ENCODE assay signal across 15 cellular contexts in genomic region chr6:53107091-53107490, GRCh38. TPM values are rescaled to one million over a fixed set of nuclear protein-coding genes. Genes with fewer than 3 reads are reported as not detected.
A peak's percentile ranks its signal among the peaks of the same experiment; 100 is the strongest.
DNase-seq lines count a peak whose midpoint lies in the region; ATAC-seq and TF ChIP-seq lines count a peak whose summit lies in the region.
"Had no signal": no experiment of that assay in that cellular context is flagged by ENCODE, and none has a peak within 500 bp of the region (broad histone marks: within the 10 kb centered on the region; RNA-seq: fewer than 3 reads in every experiment).

No MANE protein-coding gene starts in this region.

- H3K4me2 ChIP-seq in mesenchymal stem cell (ENCODE audit: low read length, poor library complexity, severe bottlenecking) = no peak overlapping the region

- no peak overlapping the region for H2BK120ac ChIP-seq in mesenchymal stem cell (ENCODE audit: low read depth, low read length)

- no peak overlapping the region for H3K4me3 ChIP-seq in mesenchymal stem cell (ENCODE audit: insufficient read depth in 1 of 2, low read depth in 1 of 2, low read length in 2 of 2)
- H3K4me3 ChIP-seq: left ventricle myocardium inferior, testis had no signal

- intact Hi-C loops in Calu3 (cut with micrococcal nuclease; ENCODE audit: unreplicated experiment) = no loop called here

- no peak overlapping the region for H3K27ac Mint-ChIP-seq in Calu3 (ENCODE audit: unreplicated experiment)
- H3K27ac Mint-ChIP-seq in chondrocyte (ENCODE audit: unreplicated experiment) = peak overlapping the region; percentile 19
- H3K27ac Mint-ChIP-seq in activated naive CD8-positive, alpha-beta T cell treated with anti-CD3 and anti-CD28 coated beads for 36 hours = no peak overlapping the region
- H3K27ac Mint-ChIP-seq: natural killer cell had no signal

- H2BK5ac ChIP-seq in mesenchymal stem cell (ENCODE audit: low read depth, low read length, poor library complexity, severe bottlenecking) = no peak overlapping the region

- no peaks in the 10 kb centered on the region for H3K9me3 ChIP-seq in mesenchymal stem cell (ENCODE audit: control insufficient read depth, low read length)
- H3K9me3 ChIP-seq: left ventricle myocardium inferior, testis had no signal

- CTCF ChIA-PET in Calu3 (lab: Charles Lee) = interaction anchor here (1.4 kb wide), 1 partner anchor 22 kb away, joined by 10 read pairs; no protein-coding TSS in a partner anchor

- H3K4me3 Mint-ChIP-seq in Calu3 (ENCODE audit: low read depth, unreplicated experiment) (no peak overlapping the region), chondrocyte (ENCODE audit: unreplicated experiment) (no peak overlapping the region)
- no peak overlapping the region for H3K4me3 Mint-ChIP-seq in activated naive CD8-positive, alpha-beta T cell treated with anti-CD3 and anti-CD28 coated beads for 36 hours
- H3K4me3 Mint-ChIP-seq: natural killer cell had no signal

- no peak overlapping the region for H4K91ac ChIP-seq in mesenchymal stem cell (ENCODE audit: low read length)

- peaks cover 3% of the 10 kb centered on the region for H3K4me1 ChIP-seq in mesenchymal stem cell (ENCODE audit: control insufficient read depth, insufficient read depth, low read depth, low read length)
- H3K4me1 ChIP-seq: left ventricle myocardium inferior had no signal

- no peak overlapping the region for H3K9ac ChIP-seq in mesenchymal stem cell (ENCODE audit: low read length)

- no peak overlapping the region for H4K8ac ChIP-seq in mesenchymal stem cell (ENCODE audit: low read length)

- WGBS in mesenchymal stem cell = 99% methylated on average over 4 of the region's 4 CpGs

- H3K23ac ChIP-seq in mesenchymal stem cell (ENCODE audit: low read length in 2 of 2) = no peak overlapping the region

- no peak overlapping the region for H3K14ac ChIP-seq in mesenchymal stem cell (ENCODE audit: low read length in 2 of 2)

- no peak overlapping the region for H2AFZ ChIP-seq in mesenchymal stem cell (ENCODE audit: low read depth, low read length)

- peaks cover 47% of the 10 kb centered on the region for H3K4me1 Mint-ChIP-seq in Calu3 (ENCODE audit: low read depth, unreplicated experiment)
- peaks cover 5% of the 10 kb centered on the region for H3K4me1 Mint-ChIP-seq in chondrocyte (ENCODE audit: low read depth)
- H3K4me1 Mint-ChIP-seq in activated naive CD8-positive, alpha-beta T cell treated with anti-CD3 and anti-CD28 coated beads for 36 hours = peaks cover 5% of the 10 kb centered on the region
- H3K4me1 Mint-ChIP-seq: natural killer cell had no signal

- H3K27me3 Mint-ChIP-seq in Calu3 (ENCODE audit: unreplicated experiment) (no peaks in the 10 kb centered on the region), chondrocyte (ENCODE audit: low read depth) (no peaks in the 10 kb centered on the region)
- no peaks in the 10 kb centered on the region for H3K27me3 Mint-ChIP-seq in activated naive CD8-positive, alpha-beta T cell treated with anti-CD3 and anti-CD28 coated beads for 36 hours

- no peak overlapping the region for H3K4ac ChIP-seq in mesenchymal stem cell (ENCODE audit: low read depth in 1 of 2, low read length in 2 of 2)

- no peaks in the 10 kb centered on the region for H3K9me3 Mint-ChIP-seq in Calu3 (ENCODE audit: low read depth, unreplicated experiment)
- H3K9me3 Mint-ChIP-seq in chondrocyte (ENCODE audit: low read depth) = no peaks in the 10 kb centered on the region
- H3K9me3 Mint-ChIP-seq in activated naive CD8-positive, alpha-beta T cell treated with anti-CD3 and anti-CD28 coated beads for 36 hours = no peaks in the 10 kb centered on the region
- H3K9me3 Mint-ChIP-seq: natural killer cell had no signal

- no peaks in the 10 kb centered on the region for H3K79me1 ChIP-seq in mesenchymal stem cell (replicated peaks; ENCODE audit: low read length, poor library complexity, severe bottlenecking)

- H2BK12ac ChIP-seq in mesenchymal stem cell (ENCODE audit: low read length in 2 of 2) = no peak overlapping the region

- H3K18ac ChIP-seq in mesenchymal stem cell (ENCODE audit: low read depth in 1 of 2, low read length in 2 of 2) = no peak overlapping the region

- peak overlapping the region; percentile 82 for H3K27ac ChIP-seq in mesenchymal stem cell (ENCODE audit: low read length, poor library complexity, severe bottlenecking)

- peak; percentile 30 for DNase-seq in Calu3
- peak; percentile 75 for DNase-seq in LHCN-M2 (ENCODE audit: low read depth)
- no peak for DNase-seq in chondrocyte (ENCODE audit: low spot score)
- no peak for DNase-seq in mesenchymal stem cell
- no peak for DNase-seq in activated CD8-positive, alpha-beta memory T cell treated with anti-CD3 and anti-CD28 coated beads, Interleukin-2, amount 50 U/mL, for 48 hours
- DNase-seq in activated naive CD8-positive, alpha-beta T cell treated with anti-CD3 and anti-CD28 coated beads for 36 hours = no peak
- no peak for DNase-seq in activated naive CD4-positive, alpha-beta T cell treated with Interleukin-2 at 50 U/mL for 16 hours
- DNase-seq: activated naive CD4-positive, alpha-beta T cell; hypothalamus; left ventricle myocardium inferior; natural killer cell; testis had no signal

- H3K36me3 ChIP-seq in mesenchymal stem cell (ENCODE audit: control insufficient read depth in 1 of 2, insufficient read depth in 2 of 2, low read depth in 1 of 2, low read length in 2 of 2) = peaks cover 0 to 18% of the 10 kb centered on the region in 2 experiments

- no peak for ATAC-seq in GM19395 (IDR thresholded peaks at IDR 0.05; ENCODE audit: unreplicated experiment)
- ATAC-seq: natural killer cell had no signal

- BruUV-seq in Calu3 (replicated peaks; lab: Mats Ljungman, UMichigan) = no TSS peak

- no peak overlapping the region for H2AK5ac ChIP-seq in mesenchymal stem cell (ENCODE audit: low read length, severe bottlenecking)

- H2BK15ac ChIP-seq in mesenchymal stem cell (ENCODE audit: low read depth, poor library complexity, severe bottlenecking) = no peak overlapping the region

- no peaks in the 10 kb centered on the region for H3K27me3 ChIP-seq in mesenchymal stem cell (ENCODE audit: control insufficient read depth in 1 of 2, insufficient read depth in 1 of 2, low read length in 2 of 2)
- H3K27me3 ChIP-seq: testis had no signal

- H3K36me3 Mint-ChIP-seq in Calu3 (ENCODE audit: insufficient read depth, unreplicated experiment) (peaks cover 4% of the 10 kb centered on the region), chondrocyte (ENCODE audit: low read depth) (peaks cover 4% of the 10 kb centered on the region)
- H3K36me3 Mint-ChIP-seq in activated naive CD8-positive, alpha-beta T cell treated with anti-CD3 and anti-CD28 coated beads for 36 hours = no peaks in the 10 kb centered on the region
- H3K36me3 Mint-ChIP-seq: natural killer cell had no signal

- TF ChIP-seq CTCF in Calu3 (IDR thresholded peaks at IDR 0.05; ENCODE audit: unreplicated experiment) (no peak), chondrocyte (IDR thresholded peaks at IDR 0.05) (no peak)

RNA-seq across cellular contexts. Expression of gene GCM1, which starts 41.5 kb away (rescaled TPM):
- total RNA-seq in Calu3 (2022) (0.38 and 0.47 TPM in 2 replicates), LHCN-M2 (2014; rRNA removed) (not detected in 2 replicates), chondrocyte (not detected in 3 replicates)
- polyA plus RNA-seq in LHCN-M2 (2012) = not detected
- 0.03 TPM for polyA plus RNA-seq in mesenchymal stem cell (2013, experiment 1 of 2)
- polyA plus RNA-seq in mesenchymal stem cell (2013, experiment 2 of 2) = not detected
- not detected for total RNA-seq in activated naive CD8-positive, alpha-beta T cell treated with anti-CD3 and anti-CD28 coated beads for 36 hours
- total RNA-seq: cardiac septum, left ventricle myocardium inferior, OCI-LY7 had no signal

RNA-seq across cellular contexts. Expression of gene FBXO9, which starts 41.9 kb away (rescaled TPM):
- total RNA-seq in Calu3 (2022) (91.2 and 94.5 TPM in 2 replicates), LHCN-M2 (2014; rRNA removed) (27.8 and 33.5 TPM in 2 replicates), chondrocyte (72.5 to 84.4 TPM (median 78.8 TPM) in 3 replicates)
- polyA plus RNA-seq in LHCN-M2 (2012) = 38.0 TPM
- polyA plus RNA-seq in mesenchymal stem cell (2013, experiment 1 of 2) = 47.0 TPM
- 49.2 TPM for polyA plus RNA-seq in mesenchymal stem cell (2013, experiment 2 of 2)
- 10 to 100 TPM; 55.4 to 56.2 TPM for total RNA-seq in activated naive CD8-positive, alpha-beta T cell treated with anti-CD3 and anti-CD28 coated beads for 36 hours

RNA-seq across cellular contexts. Expression of gene CILK1, which starts 45.5 kb away (rescaled TPM):
- 4.1 and 4.7 TPM in 2 replicates for total RNA-seq in Calu3 (2022)
- 16.7 and 17.3 TPM in 2 replicates for total RNA-seq in LHCN-M2 (2014; rRNA removed)
- polyA plus RNA-seq in LHCN-M2 (2012) = 6.6 TPM
- total RNA-seq in chondrocyte = 15.3 to 15.4 TPM (median 15.3 TPM) in 3 replicates
- 12.2 TPM for polyA plus RNA-seq in mesenchymal stem cell (2013, experiment 1 of 2)
- 12.6 TPM for polyA plus RNA-seq in mesenchymal stem cell (2013, experiment 2 of 2)
- 1 to 10 TPM; 6.2 to 6.4 TPM for total RNA-seq in activated naive CD8-positive, alpha-beta T cell treated with anti-CD3 and anti-CD28 coated beads for 36 hours

Comparison
In these comparisons a context has a peak if more than half of its experiments do, and no peak if none do; other contexts are left out.
1. DNase-seq: peak in Calu3 (single experiment) and LHCN-M2 (single experiment); none in chondrocyte (single experiment), mesenchymal stem cell (single experiment), activated CD8-positive, alpha-beta memory T cell treated with anti-CD3 and anti-CD28 coated beads, Interleukin-2, amount 50 U/mL, for 48 hours (single experiment), activated naive CD8-positive, alpha-beta T cell treated with anti-CD3 and anti-CD28 coated beads for 36 hours (single experiment) and activated naive CD4-positive, alpha-beta T cell treated with Interleukin-2 at 50 U/mL for 16 hours (single experiment).